38 cellular contexts compared by ENCODE assay signal in the genomic region with DNA sequence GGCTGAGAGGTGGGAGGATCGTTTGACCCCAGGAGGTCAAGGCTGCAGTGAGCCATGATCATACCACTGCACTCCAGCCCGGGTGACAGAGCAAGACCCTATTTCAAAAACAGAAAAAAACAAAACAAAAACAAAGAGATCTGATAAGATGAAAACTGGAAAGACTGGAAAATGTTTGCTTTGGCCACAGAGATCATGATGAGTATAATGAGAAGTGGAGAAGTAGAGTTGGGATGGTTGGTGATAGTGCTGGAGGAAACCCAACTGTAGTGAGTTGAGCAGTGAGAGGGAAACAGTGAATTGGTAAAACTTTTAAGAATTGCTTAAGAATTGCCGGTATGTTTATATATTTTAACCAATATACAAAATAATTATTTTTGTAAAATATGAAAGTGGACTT.
"Had no signal": no experiment of that assay in that cellular context is flagged by ENCODE, and none has a peak within 500 bp of the region (broad histone marks: within the 10 kb centered on the region; RNA-seq: fewer than 3 reads in every experiment).

No MANE protein-coding gene starts in this region.

- ATAC-seq: activated CD8-positive, alpha-beta T cell treated with anti-CD3 and anti-CD28 coated beads for 36 hours; Right ventricle myocardium inferior; SK-N-SH treated with all-trans-retinoic acid at 6 μM for 48 hours; T-cell had no signal

- H3K9me3 Mint-ChIP-seq: T-cell had no signal

- H3K4me1 Mint-ChIP-seq: activated naive CD4-positive, alpha-beta T cell treated with anti-CD3 and anti-CD28 coated beads, Interleukin-2, amount 50 U/mL, for 24 hours; activated naive CD8-positive, alpha-beta T cell treated with anti-CD3 and anti-CD28 coated beads, Interleukin-2, amount 10 ng/mL, durations not matched to agents 7 days and 5 days had no signal

- H3K27ac ChIP-seq: ascending aorta, PC-9, RWPE1, WERI-Rb-1 had no signal

- H3K27me3 ChIP-seq: ascending aorta had no signal

- H3K27ac Mint-ChIP-seq: activated CD4-positive, alpha-beta T cell treated with anti-CD3 and anti-CD28 coated beads, Interleukin-2, amount 10 ng/mL, durations not matched to agents 24 days and 14 days; activated CD8-positive, alpha-beta T cell treated with anti-CD3 and anti-CD28 coated beads for 36 hours; activated naive CD4-positive, alpha-beta T cell treated with anti-CD3 and anti-CD28 coated beads, Interleukin-2, amount 50 U/mL, for 24 hours; activated naive CD8-positive, alpha-beta T cell treated with anti-CD3 and anti-CD28 coated beads, Interleukin-2, amount 10 ng/mL, durations not matched to agents 7 days and 5 days; activated T-cell treated with anti-CD3 and anti-CD28 coated beads, Interleukin-2, amount 50 U/mL, for 24 hours; activated T-helper 2 cell treated with anti-CD3 and anti-CD28 coated beads, Interferon-gamma antibody, Interleukin-2, Interleukin-4, amounts not matched to agents 10 μg/mL and 5 μg/mL and 100 μg/mL, durations not matched to agents 14 hours and 24 hours and 36 hours; T-cell had no signal

- DNase-seq: activated CD4-positive, alpha-beta T cell treated with anti-CD3 and anti-CD28 coated beads for 1 hour; activated CD4-positive, alpha-beta T cell treated with anti-CD3 and anti-CD28 coated beads, Interleukin-2, amount 10 ng/mL, durations not matched to agents 24 days and 14 days; activated CD4-positive, alpha-beta T cell treated with anti-CD3 and anti-CD28 coated beads, Interleukin-2, amount 50 U/mL, for 4 hours; activated CD4-positive, CD25-positive, alpha-beta regulatory T cell; activated CD8-positive, alpha-beta T cell treated with anti-CD3 and anti-CD28 coated beads for 36 hours; activated gamma-delta T cell; activated naive CD4-positive, alpha-beta T cell treated with Interleukin-2 at 50 U/mL for 16 hours; activated naive CD8-positive, alpha-beta T cell treated with anti-CD3 and anti-CD28 coated beads, Interleukin-2, amount 10 ng/mL, durations not matched to agents 7 days and 5 days; activated T-cell treated with anti-CD3 and anti-CD28 coated beads, Interleukin-2, amount 50 U/mL, for 24 hours; amygdala; caudate nucleus; cerebellar nuclear complex; Karpas-422; KBM-7; MM.1S; MV-4-11; NCI-H1092; NCI-H1436 treated with DMSO at 0.1 percent for 48 hours; NCI-H1694 treated with DMSO at 0.1 percent for 48 hours; NCI-H2029 treated with DMSO at 0.1 percent for 48 hours; NCI-H2107; NCI-H2171; NCI-H226; NCI-H446 treated with DMSO at 0.1 percent for 48 hours; NCI-H524; NK-92 treated with Interleukin-12 subunit alpha and Interleukin-12 subunit beta, amount 100 ng/mL, for 24 hours; PC-9; SIG-M5; T-cell; T-helper 2 cell; T-helper 9 cell; WERI-Rb-1 had no signal

- H3K27me3 Mint-ChIP-seq: activated CD4-positive, alpha-beta T cell treated with anti-CD3 and anti-CD28 coated beads, Interleukin-2, amount 10 ng/mL, durations not matched to agents 24 days and 14 days; activated CD8-positive, alpha-beta T cell treated with anti-CD3 and anti-CD28 coated beads for 36 hours; activated naive CD4-positive, alpha-beta T cell treated with anti-CD3 and anti-CD28 coated beads, Interleukin-2, amount 50 U/mL, for 24 hours; activated naive CD8-positive, alpha-beta T cell treated with anti-CD3 and anti-CD28 coated beads, Interleukin-2, amount 10 ng/mL, durations not matched to agents 7 days and 5 days; activated T-cell treated with anti-CD3 and anti-CD28 coated beads, Interleukin-2, amount 50 U/mL, for 24 hours; T-cell had no signal

- H3K4me3 Mint-ChIP-seq: activated CD4-positive, alpha-beta T cell treated with anti-CD3 and anti-CD28 coated beads, Interleukin-2, amount 10 ng/mL, durations not matched to agents 24 days and 14 days; activated CD8-positive, alpha-beta T cell treated with anti-CD3 and anti-CD28 coated beads for 36 hours; activated naive CD4-positive, alpha-beta T cell treated with anti-CD3 and anti-CD28 coated beads, Interleukin-2, amount 50 U/mL, for 24 hours; activated naive CD8-positive, alpha-beta T cell treated with anti-CD3 and anti-CD28 coated beads, Interleukin-2, amount 10 ng/mL, durations not matched to agents 7 days and 5 days; activated T-cell treated with anti-CD3 and anti-CD28 coated beads, Interleukin-2, amount 50 U/mL, for 24 hours; T-cell had no signal

- H3K9me3 ChIP-seq: ascending aorta had no signal
